1 cellular context compared by ENCODE assay signal in the genomic region with DNA sequence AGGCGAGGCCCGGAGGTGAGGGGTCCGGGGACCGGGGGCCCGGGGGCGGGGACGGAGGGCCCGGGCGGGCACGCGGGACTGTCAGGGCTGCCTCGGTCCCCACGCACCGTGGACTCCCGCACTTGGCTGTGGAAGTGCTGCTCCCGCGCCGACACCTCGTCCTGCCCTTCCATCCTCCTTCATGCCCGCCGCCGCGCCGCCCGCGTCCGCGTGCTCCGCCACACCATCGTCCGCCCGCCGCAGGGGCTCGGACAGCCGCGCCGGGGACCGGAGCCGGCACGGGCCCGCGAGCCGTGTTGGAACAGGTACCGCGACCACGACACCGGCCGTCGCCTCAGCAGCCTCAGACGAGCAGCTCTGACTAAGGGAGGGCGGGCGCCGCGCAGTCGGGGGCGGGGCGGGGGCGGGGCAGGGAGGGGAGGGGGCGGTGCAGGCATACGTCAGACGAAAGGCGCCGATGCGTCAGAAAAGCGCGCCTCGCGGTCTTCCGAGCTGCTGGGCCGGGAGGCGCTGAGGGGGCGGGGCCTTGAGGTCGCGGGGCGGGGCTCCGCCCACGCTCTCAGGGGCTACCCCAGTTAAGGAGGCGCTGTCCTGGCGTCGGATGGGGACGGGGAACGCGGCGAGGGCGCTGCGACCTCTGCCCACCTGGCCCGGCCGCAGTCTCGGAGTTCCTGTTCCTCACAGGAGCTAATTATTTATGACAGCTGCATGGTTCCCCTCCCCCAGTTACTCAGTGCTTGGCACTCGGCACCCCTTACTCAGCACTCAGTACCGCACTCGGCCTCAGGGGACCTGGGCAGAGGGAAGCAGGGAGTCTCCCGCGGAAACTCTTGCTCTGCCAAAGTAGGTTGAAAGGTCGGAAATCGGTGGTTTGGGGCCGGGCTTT.
TF ChIP-seq lines count a peak whose summit lies in the region.

A gene with protein sequence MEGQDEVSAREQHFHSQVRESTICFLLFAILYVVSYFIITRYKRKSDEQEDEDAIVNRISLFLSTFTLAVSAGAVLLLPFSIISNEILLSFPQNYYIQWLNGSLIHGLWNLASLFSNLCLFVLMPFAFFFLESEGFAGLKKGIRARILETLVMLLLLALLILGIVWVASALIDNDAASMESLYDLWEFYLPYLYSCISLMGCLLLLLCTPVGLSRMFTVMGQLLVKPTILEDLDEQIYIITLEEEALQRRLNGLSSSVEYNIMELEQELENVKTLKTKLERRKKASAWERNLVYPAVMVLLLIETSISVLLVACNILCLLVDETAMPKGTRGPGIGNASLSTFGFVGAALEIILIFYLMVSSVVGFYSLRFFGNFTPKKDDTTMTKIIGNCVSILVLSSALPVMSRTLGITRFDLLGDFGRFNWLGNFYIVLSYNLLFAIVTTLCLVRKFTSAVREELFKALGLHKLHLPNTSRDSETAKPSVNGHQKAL (minus strand): TSS at position 363 of the 886 bp plus-strand sequence. CDS start 190 bp downstream, at position 173.

TF ChIP-seq in GM12878, 131 proteins besides CTCF, POLR2A, EP300 and RAD21 (continued from another document and continues in another):
- TF ChIP-seq, protein P1, sequence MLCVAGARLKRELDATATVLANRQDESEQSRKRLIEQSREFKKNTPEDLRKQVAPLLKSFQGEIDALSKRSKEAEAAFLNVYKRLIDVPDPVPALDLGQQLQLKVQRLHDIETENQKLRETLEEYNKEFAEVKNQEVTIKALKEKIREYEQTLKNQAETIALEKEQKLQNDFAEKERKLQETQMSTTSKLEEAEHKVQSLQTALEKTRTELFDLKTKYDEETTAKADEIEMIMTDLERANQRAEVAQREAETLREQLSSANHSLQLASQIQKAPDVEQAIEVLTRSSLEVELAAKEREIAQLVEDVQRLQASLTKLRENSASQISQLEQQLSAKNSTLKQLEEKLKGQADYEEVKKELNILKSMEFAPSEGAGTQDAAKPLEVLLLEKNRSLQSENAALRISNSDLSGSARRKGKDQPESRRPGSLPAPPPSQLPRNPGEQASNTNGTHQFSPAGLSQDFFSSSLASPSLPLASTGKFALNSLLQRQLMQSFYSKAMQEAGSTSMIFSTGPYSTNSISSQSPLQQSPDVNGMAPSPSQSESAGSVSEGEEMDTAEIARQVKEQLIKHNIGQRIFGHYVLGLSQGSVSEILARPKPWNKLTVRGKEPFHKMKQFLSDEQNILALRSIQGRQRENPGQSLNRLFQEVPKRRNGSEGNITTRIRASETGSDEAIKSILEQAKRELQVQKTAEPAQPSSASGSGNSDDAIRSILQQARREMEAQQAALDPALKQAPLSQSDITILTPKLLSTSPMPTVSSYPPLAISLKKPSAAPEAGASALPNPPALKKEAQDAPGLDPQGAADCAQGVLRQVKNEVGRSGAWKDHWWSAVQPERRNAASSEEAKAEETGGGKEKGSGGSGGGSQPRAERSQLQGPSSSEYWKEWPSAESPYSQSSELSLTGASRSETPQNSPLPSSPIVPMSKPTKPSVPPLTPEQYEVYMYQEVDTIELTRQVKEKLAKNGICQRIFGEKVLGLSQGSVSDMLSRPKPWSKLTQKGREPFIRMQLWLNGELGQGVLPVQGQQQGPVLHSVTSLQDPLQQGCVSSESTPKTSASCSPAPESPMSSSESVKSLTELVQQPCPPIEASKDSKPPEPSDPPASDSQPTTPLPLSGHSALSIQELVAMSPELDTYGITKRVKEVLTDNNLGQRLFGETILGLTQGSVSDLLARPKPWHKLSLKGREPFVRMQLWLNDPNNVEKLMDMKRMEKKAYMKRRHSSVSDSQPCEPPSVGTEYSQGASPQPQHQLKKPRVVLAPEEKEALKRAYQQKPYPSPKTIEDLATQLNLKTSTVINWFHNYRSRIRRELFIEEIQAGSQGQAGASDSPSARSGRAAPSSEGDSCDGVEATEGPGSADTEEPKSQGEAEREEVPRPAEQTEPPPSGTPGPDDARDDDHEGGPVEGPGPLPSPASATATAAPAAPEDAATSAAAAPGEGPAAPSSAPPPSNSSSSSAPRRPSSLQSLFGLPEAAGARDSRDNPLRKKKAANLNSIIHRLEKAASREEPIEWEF (IDR thresholded peaks at IDR 0.05; ENCODE audit: insufficient replicate concordance, low read depth, low read length): no peak
- TF ChIP-seq, protein P2, sequence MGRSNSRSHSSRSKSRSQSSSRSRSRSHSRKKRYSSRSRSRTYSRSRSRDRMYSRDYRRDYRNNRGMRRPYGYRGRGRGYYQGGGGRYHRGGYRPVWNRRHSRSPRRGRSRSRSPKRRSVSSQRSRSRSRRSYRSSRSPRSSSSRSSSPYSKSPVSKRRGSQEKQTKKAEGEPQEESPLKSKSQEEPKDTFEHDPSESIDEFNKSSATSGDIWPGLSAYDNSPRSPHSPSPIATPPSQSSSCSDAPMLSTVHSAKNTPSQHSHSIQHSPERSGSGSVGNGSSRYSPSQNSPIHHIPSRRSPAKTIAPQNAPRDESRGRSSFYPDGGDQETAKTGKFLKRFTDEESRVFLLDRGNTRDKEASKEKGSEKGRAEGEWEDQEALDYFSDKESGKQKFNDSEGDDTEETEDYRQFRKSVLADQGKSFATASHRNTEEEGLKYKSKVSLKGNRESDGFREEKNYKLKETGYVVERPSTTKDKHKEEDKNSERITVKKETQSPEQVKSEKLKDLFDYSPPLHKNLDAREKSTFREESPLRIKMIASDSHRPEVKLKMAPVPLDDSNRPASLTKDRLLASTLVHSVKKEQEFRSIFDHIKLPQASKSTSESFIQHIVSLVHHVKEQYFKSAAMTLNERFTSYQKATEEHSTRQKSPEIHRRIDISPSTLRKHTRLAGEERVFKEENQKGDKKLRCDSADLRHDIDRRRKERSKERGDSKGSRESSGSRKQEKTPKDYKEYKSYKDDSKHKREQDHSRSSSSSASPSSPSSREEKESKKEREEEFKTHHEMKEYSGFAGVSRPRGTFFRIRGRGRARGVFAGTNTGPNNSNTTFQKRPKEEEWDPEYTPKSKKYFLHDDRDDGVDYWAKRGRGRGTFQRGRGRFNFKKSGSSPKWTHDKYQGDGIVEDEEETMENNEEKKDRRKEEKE (IDR thresholded peaks at IDR 0.05): no peak
- TF ChIP-seq RBBP5 (conservative IDR thresholded peaks at IDR 0.05): no peak
- 0 out of 2 replicates have a peak, but pooled peaks have one; percentile 28 for TF ChIP-seq BCL11A (IDR thresholded peaks at IDR 0.05; ENCODE audit: low read depth, low read length)
- TF ChIP-seq, protein P3, sequence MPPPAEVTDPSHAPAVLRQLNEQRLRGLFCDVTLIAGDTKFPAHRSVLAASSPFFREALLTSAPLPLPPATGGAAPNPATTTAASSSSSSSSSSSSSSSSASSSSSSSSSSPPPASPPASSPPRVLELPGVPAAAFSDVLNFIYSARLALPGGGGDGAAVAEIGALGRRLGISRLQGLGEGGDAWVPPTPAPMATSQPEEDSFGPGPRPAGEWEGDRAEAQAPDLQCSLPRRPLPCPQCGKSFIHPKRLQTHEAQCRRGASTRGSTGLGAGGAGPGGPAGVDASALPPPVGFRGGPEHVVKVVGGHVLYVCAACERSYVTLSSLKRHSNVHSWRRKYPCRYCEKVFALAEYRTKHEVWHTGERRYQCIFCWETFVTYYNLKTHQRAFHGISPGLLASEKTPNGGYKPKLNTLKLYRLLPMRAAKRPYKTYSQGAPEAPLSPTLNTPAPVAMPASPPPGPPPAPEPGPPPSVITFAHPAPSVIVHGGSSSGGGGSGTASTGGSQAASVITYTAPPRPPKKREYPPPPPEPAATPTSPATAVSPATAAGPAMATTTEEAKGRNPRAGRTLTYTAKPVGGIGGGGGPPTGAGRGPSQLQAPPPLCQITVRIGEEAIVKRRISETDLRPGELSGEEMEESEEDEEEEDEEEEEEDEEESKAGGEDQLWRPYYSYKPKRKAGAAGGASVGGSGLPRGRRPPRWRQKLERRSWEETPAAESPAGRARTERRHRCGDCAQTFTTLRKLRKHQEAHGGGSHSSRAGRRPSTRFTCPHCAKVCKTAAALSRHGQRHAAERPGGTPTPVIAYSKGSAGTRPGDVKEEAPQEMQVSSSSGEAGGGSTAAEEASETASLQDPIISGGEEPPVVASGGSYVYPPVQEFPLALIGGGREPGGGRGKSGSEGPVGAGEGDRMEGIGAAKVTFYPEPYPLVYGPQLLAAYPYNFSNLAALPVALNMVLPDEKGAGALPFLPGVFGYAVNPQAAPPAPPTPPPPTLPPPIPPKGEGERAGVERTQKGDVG (CRISPR knock-in tag; IDR thresholded peaks at IDR 0.05): no peak
- TF ChIP-seq TCF3 (IDR thresholded peaks at IDR 0.05; ENCODE audit: borderline replicate concordance, insufficient read depth, low read depth, low read length): peak; percentile 87
- TF ChIP-seq RB1 (IDR thresholded peaks at IDR 0.05; ENCODE audit: borderline replicate concordance): peak; percentile 63; the same call in 1 of the 2 replicates
- TF ChIP-seq, protein P4, sequence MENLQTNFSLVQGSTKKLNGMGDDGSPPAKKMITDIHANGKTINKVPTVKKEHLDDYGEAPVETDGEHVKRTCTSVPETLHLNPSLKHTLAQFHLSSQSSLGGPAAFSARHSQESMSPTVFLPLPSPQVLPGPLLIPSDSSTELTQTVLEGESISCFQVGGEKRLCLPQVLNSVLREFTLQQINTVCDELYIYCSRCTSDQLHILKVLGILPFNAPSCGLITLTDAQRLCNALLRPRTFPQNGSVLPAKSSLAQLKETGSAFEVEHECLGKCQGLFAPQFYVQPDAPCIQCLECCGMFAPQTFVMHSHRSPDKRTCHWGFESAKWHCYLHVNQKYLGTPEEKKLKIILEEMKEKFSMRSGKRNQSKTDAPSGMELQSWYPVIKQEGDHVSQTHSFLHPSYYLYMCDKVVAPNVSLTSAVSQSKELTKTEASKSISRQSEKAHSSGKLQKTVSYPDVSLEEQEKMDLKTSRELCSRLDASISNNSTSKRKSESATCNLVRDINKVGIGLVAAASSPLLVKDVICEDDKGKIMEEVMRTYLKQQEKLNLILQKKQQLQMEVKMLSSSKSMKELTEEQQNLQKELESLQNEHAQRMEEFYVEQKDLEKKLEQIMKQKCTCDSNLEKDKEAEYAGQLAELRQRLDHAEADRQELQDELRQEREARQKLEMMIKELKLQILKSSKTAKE (IDR thresholded peaks at IDR 0.05; ENCODE audit: low read depth, poor library complexity, severe bottlenecking): peak; percentile 38
- TF ChIP-seq SIX5 (IDR thresholded peaks at IDR 0.05; ENCODE audit: low read depth, low read length, severe bottlenecking): peak; percentile 9
- no peak for TF ChIP-seq MXI1 (IDR thresholded peaks at IDR 0.05; ENCODE audit: low read depth, low read length)
- no peak for TF ChIP-seq HDAC2 (IDR thresholded peaks at IDR 0.05)
- peak; percentile 40 for TF ChIP-seq LARP7 (IDR thresholded peaks at IDR 0.05)
- peak in 1 of 2 experiments; percentile 74; a peak in 2 of 4 replicates for TF ChIP-seq BHLHE40 (IDR thresholded peaks at IDR 0.05; ENCODE audit: borderline replicate concordance in 1 of 2, low read depth in 2 of 2, low read length in 1 of 2)
- no peak for TF ChIP-seq CBX3 (IDR thresholded peaks at IDR 0.05; ENCODE audit: borderline replicate concordance, low read depth)
- peak; percentile 74 for TF ChIP-seq RELA (IDR thresholded peaks at IDR 0.05; ENCODE audit: borderline replicate concordance, partially characterized antibody)
- peak; percentile 84 for TF ChIP-seq BACH1 (IDR thresholded peaks at IDR 0.05; ENCODE audit: borderline replicate concordance)
- TF ChIP-seq ASH2L (IDR thresholded peaks at IDR 0.05; ENCODE audit: borderline replicate concordance, low read depth): no peak; the same call in 1 of the 2 replicates
- peak; percentile 93 to 94 for TF ChIP-seq IKZF2 (IDR thresholded peaks at IDR 0.05)
- TF ChIP-seq ZNF24 (IDR thresholded peaks at IDR 0.05): no peak
- TF ChIP-seq, protein P5, sequence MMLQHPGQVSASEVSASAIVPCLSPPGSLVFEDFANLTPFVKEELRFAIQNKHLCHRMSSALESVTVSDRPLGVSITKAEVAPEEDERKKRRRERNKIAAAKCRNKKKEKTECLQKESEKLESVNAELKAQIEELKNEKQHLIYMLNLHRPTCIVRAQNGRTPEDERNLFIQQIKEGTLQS (IDR thresholded peaks at IDR 0.05; ENCODE audit: borderline replicate concordance, extremely low read depth, low read depth, low read length): peak; percentile 74
- TF ChIP-seq ATF7 (IDR thresholded peaks at IDR 0.05; ENCODE audit: low read depth): peak; percentile 30; the same call in 1 of the 2 replicates
- 0 out of 2 replicates have a peak, but pooled peaks have one; percentile 57 for TF ChIP-seq NFXL1 (IDR thresholded peaks at IDR 0.05; ENCODE audit: borderline replicate concordance)
- TF ChIP-seq, protein P6, sequence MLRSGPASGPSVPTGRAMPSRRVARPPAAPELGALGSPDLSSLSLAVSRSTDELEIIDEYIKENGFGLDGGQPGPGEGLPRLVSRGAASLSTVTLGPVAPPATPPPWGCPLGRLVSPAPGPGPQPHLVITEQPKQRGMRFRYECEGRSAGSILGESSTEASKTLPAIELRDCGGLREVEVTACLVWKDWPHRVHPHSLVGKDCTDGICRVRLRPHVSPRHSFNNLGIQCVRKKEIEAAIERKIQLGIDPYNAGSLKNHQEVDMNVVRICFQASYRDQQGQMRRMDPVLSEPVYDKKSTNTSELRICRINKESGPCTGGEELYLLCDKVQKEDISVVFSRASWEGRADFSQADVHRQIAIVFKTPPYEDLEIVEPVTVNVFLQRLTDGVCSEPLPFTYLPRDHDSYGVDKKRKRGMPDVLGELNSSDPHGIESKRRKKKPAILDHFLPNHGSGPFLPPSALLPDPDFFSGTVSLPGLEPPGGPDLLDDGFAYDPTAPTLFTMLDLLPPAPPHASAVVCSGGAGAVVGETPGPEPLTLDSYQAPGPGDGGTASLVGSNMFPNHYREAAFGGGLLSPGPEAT (IDR thresholded peaks at IDR 0.05; ENCODE audit: low read depth): peak; percentile 89
- TF ChIP-seq NBN (IDR thresholded peaks at IDR 0.05): peak; percentile 94
- TF ChIP-seq BRCA1 (IDR thresholded peaks at IDR 0.05; ENCODE audit: low read depth, low read length): no peak
- no peak for TF ChIP-seq NRF1 (conservative IDR thresholded peaks at IDR 0.05; ENCODE audit: low read depth, low read length)
- TF ChIP-seq SRF (IDR thresholded peaks at IDR 0.05; ENCODE audit: low read depth in 2 of 2, low read length in 2 of 2): peak; percentile 53 to 86; a peak in 3 of 4 replicates
- TF ChIP-seq SUPT20H (IDR thresholded peaks at IDR 0.05; ENCODE audit: borderline replicate concordance, control insufficient read depth, low read depth, low read length): no peak
- peak; percentile 94 for TF ChIP-seq NR2F1 (conservative IDR thresholded peaks at IDR 0.05)
- TF ChIP-seq CHD4 (IDR thresholded peaks at IDR 0.05): no peak
